ENCODE assay signal across 1 cellular context in the genomic region with DNA sequence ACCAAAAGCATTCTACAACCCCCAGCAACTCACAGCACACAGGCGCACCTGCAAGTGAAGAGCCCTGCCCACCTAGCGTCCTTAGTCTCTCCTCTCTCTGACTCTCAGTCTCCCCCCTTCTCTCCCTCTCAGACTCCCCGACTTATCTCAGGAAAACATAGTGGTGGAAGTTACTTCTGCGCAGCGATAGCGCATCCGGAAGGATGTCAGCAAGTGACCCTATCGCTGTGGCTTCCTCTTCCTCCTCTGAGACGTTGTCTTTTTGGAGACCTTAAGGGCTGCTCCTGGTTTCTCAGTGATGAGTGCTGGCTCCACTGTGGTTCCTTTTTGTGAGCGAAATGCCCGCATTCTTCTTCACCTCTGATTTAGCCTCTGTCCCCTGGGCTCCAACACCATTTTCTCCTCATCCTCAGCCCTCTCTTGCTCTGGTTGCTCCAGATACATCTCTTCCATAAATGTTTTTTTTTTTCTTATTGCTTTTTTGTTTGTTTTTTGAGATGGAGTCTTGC.
TF ChIP-seq lines count a peak whose summit lies in the region.

No MANE protein-coding gene starts in this region.

TF ChIP-seq in K562, 482 proteins besides CTCF, POLR2A, EP300 and RAD21 (continued from another document and continues in another):
- TF ChIP-seq, protein P1, sequence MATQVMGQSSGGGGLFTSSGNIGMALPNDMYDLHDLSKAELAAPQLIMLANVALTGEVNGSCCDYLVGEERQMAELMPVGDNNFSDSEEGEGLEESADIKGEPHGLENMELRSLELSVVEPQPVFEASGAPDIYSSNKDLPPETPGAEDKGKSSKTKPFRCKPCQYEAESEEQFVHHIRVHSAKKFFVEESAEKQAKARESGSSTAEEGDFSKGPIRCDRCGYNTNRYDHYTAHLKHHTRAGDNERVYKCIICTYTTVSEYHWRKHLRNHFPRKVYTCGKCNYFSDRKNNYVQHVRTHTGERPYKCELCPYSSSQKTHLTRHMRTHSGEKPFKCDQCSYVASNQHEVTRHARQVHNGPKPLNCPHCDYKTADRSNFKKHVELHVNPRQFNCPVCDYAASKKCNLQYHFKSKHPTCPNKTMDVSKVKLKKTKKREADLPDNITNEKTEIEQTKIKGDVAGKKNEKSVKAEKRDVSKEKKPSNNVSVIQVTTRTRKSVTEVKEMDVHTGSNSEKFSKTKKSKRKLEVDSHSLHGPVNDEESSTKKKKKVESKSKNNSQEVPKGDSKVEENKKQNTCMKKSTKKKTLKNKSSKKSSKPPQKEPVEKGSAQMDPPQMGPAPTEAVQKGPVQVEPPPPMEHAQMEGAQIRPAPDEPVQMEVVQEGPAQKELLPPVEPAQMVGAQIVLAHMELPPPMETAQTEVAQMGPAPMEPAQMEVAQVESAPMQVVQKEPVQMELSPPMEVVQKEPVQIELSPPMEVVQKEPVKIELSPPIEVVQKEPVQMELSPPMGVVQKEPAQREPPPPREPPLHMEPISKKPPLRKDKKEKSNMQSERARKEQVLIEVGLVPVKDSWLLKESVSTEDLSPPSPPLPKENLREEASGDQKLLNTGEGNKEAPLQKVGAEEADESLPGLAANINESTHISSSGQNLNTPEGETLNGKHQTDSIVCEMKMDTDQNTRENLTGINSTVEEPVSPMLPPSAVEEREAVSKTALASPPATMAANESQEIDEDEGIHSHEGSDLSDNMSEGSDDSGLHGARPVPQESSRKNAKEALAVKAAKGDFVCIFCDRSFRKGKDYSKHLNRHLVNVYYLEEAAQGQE (CRISPR knock-in tag; IDR thresholded peaks at IDR 0.05; ENCODE audit: low read depth), result 0 out of 2 replicates have a peak, but pooled peaks have one; percentile 19
- peak; percentile 73 for TF ChIP-seq BHLHE40 (IDR thresholded peaks at IDR 0.05; ENCODE audit: low read length)
- TF ChIP-seq, protein P2, sequence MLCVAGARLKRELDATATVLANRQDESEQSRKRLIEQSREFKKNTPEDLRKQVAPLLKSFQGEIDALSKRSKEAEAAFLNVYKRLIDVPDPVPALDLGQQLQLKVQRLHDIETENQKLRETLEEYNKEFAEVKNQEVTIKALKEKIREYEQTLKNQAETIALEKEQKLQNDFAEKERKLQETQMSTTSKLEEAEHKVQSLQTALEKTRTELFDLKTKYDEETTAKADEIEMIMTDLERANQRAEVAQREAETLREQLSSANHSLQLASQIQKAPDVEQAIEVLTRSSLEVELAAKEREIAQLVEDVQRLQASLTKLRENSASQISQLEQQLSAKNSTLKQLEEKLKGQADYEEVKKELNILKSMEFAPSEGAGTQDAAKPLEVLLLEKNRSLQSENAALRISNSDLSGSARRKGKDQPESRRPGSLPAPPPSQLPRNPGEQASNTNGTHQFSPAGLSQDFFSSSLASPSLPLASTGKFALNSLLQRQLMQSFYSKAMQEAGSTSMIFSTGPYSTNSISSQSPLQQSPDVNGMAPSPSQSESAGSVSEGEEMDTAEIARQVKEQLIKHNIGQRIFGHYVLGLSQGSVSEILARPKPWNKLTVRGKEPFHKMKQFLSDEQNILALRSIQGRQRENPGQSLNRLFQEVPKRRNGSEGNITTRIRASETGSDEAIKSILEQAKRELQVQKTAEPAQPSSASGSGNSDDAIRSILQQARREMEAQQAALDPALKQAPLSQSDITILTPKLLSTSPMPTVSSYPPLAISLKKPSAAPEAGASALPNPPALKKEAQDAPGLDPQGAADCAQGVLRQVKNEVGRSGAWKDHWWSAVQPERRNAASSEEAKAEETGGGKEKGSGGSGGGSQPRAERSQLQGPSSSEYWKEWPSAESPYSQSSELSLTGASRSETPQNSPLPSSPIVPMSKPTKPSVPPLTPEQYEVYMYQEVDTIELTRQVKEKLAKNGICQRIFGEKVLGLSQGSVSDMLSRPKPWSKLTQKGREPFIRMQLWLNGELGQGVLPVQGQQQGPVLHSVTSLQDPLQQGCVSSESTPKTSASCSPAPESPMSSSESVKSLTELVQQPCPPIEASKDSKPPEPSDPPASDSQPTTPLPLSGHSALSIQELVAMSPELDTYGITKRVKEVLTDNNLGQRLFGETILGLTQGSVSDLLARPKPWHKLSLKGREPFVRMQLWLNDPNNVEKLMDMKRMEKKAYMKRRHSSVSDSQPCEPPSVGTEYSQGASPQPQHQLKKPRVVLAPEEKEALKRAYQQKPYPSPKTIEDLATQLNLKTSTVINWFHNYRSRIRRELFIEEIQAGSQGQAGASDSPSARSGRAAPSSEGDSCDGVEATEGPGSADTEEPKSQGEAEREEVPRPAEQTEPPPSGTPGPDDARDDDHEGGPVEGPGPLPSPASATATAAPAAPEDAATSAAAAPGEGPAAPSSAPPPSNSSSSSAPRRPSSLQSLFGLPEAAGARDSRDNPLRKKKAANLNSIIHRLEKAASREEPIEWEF (CRISPR knock-in tag; IDR thresholded peaks at IDR 0.05), result no peak
- no peak for TF ChIP-seq HIVEP1 (CRISPR knock-in tag; IDR thresholded peaks at IDR 0.05)
- TF ChIP-seq, protein P3, sequence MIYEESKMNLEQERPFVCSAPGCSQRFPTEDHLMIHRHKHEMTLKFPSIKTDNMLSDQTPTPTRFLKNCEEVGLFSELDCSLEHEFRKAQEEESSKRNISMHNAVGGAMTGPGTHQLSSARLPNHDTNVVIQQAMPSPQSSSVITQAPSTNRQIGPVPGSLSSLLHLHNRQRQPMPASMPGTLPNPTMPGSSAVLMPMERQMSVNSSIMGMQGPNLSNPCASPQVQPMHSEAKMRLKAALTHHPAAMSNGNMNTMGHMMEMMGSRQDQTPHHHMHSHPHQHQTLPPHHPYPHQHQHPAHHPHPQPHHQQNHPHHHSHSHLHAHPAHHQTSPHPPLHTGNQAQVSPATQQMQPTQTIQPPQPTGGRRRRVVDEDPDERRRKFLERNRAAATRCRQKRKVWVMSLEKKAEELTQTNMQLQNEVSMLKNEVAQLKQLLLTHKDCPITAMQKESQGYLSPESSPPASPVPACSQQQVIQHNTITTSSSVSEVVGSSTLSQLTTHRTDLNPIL (CRISPR knock-in tag; IDR thresholded peaks at IDR 0.05), result no peak
- TF ChIP-seq CREM (IDR thresholded peaks at IDR 0.05; ENCODE audit: low read depth), result peak; percentile 93
- TF ChIP-seq, protein P4, sequence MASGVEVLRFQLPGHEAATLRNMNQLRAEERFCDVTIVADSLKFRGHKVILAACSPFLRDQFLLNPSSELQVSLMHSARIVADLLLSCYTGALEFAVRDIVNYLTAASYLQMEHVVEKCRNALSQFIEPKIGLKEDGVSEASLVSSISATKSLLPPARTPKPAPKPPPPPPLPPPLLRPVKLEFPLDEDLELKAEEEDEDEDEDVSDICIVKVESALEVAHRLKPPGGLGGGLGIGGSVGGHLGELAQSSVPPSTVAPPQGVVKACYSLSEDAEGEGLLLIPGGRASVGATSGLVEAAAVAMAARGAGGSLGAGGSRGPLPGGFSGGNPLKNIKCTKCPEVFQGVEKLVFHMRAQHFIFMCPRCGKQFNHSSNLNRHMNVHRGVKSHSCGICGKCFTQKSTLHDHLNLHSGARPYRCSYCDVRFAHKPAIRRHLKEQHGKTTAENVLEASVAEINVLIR (CRISPR knock-in tag; IDR thresholded peaks at IDR 0.05), result peak; percentile 46; the same call in 1 of the 2 replicates
- no peak for TF ChIP-seq FOXP1 (CRISPR knock-in tag; IDR thresholded peaks at IDR 0.05)
- peak; percentile 97 for TF ChIP-seq GATA2 (CRISPR knock-in tag; IDR thresholded peaks at IDR 0.05)
- TF ChIP-seq, protein P5, sequence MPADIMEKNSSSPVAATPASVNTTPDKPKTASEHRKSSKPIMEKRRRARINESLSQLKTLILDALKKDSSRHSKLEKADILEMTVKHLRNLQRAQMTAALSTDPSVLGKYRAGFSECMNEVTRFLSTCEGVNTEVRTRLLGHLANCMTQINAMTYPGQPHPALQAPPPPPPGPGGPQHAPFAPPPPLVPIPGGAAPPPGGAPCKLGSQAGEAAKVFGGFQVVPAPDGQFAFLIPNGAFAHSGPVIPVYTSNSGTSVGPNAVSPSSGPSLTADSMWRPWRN (IDR thresholded peaks at IDR 0.05; ENCODE audit: low read depth), result peak; percentile 61
- TF ChIP-seq FOXJ3 (CRISPR knock-in tag; IDR thresholded peaks at IDR 0.05), result no peak
- no peak for TF ChIP-seq PTTG1 (tag; IDR thresholded peaks at IDR 0.05; ENCODE audit: low read depth)
- no peak for TF ChIP-seq PTRF (tag; IDR thresholded peaks at IDR 0.05)
- TF ChIP-seq ARNT (IDR thresholded peaks at IDR 0.05), result peak; percentile 75 to 96; a peak in 3 of 4 replicates
- peak; percentile 97 for TF ChIP-seq CBFA2T2 (conservative IDR thresholded peaks at IDR 0.05)
- TF ChIP-seq ARID2 (IDR thresholded peaks at IDR 0.05), result no peak
- TF ChIP-seq, protein P6, sequence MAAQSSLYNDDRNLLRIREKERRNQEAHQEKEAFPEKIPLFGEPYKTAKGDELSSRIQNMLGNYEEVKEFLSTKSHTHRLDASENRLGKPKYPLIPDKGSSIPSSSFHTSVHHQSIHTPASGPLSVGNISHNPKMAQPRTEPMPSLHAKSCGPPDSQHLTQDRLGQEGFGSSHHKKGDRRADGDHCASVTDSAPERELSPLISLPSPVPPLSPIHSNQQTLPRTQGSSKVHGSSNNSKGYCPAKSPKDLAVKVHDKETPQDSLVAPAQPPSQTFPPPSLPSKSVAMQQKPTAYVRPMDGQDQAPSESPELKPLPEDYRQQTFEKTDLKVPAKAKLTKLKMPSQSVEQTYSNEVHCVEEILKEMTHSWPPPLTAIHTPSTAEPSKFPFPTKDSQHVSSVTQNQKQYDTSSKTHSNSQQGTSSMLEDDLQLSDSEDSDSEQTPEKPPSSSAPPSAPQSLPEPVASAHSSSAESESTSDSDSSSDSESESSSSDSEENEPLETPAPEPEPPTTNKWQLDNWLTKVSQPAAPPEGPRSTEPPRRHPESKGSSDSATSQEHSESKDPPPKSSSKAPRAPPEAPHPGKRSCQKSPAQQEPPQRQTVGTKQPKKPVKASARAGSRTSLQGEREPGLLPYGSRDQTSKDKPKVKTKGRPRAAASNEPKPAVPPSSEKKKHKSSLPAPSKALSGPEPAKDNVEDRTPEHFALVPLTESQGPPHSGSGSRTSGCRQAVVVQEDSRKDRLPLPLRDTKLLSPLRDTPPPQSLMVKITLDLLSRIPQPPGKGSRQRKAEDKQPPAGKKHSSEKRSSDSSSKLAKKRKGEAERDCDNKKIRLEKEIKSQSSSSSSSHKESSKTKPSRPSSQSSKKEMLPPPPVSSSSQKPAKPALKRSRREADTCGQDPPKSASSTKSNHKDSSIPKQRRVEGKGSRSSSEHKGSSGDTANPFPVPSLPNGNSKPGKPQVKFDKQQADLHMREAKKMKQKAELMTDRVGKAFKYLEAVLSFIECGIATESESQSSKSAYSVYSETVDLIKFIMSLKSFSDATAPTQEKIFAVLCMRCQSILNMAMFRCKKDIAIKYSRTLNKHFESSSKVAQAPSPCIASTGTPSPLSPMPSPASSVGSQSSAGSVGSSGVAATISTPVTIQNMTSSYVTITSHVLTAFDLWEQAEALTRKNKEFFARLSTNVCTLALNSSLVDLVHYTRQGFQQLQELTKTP (IDR thresholded peaks at IDR 0.05; ENCODE audit: low read depth in 1 of 2, partially characterized antibody in 2 of 2), result peak in 1 of 2 experiments; percentile 77
- TF ChIP-seq, protein P7, sequence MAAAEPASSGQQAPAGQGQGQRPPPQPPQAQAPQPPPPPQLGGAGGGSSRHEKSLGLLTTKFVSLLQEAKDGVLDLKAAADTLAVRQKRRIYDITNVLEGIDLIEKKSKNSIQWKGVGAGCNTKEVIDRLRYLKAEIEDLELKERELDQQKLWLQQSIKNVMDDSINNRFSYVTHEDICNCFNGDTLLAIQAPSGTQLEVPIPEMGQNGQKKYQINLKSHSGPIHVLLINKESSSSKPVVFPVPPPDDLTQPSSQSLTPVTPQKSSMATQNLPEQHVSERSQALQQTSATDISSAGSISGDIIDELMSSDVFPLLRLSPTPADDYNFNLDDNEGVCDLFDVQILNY (CRISPR knock-in tag; IDR thresholded peaks at IDR 0.05), result no peak
- TF ChIP-seq CHD4 (IDR thresholded peaks at IDR 0.05; ENCODE audit: insufficient read depth, insufficient replicate concordance, low read depth, low read length, poor library complexity, severe bottlenecking), result no peak
- no peak for TF ChIP-seq ZC3H11A (IDR thresholded peaks at IDR 0.05; ENCODE audit: low read depth, low read length)
- TF ChIP-seq, protein P8, sequence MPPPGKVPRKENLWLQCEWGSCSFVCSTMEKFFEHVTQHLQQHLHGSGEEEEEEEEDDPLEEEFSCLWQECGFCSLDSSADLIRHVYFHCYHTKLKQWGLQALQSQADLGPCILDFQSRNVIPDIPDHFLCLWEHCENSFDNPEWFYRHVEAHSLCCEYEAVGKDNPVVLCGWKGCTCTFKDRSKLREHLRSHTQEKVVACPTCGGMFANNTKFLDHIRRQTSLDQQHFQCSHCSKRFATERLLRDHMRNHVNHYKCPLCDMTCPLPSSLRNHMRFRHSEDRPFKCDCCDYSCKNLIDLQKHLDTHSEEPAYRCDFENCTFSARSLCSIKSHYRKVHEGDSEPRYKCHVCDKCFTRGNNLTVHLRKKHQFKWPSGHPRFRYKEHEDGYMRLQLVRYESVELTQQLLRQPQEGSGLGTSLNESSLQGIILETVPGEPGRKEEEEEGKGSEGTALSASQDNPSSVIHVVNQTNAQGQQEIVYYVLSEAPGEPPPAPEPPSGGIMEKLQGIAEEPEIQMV (tag; conservative IDR thresholded peaks at IDR 0.05; ENCODE audit: low read depth), result no peak
- no peak for TF ChIP-seq SAFB (IDR thresholded peaks at IDR 0.05; ENCODE audit: borderline replicate concordance, low read depth, low read length)
- TF ChIP-seq COPS2 (conservative IDR thresholded peaks at IDR 0.05), result no peak
- TF ChIP-seq, protein P9, sequence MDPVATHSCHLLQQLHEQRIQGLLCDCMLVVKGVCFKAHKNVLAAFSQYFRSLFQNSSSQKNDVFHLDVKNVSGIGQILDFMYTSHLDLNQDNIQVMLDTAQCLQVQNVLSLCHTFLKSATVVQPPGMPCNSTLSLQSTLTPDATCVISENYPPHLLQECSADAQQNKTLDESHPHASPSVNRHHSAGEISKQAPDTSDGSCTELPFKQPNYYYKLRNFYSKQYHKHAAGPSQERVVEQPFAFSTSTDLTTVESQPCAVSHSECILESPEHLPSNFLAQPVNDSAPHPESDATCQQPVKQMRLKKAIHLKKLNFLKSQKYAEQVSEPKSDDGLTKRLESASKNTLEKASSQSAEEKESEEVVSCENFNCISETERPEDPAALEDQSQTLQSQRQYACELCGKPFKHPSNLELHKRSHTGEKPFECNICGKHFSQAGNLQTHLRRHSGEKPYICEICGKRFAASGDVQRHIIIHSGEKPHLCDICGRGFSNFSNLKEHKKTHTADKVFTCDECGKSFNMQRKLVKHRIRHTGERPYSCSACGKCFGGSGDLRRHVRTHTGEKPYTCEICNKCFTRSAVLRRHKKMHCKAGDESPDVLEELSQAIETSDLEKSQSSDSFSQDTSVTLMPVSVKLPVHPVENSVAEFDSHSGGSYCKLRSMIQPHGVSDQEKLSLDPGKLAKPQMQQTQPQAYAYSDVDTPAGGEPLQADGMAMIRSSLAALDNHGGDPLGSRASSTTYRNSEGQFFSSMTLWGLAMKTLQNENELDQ (CRISPR knock-in tag; IDR thresholded peaks at IDR 0.05; ENCODE audit: borderline replicate concordance), result no peak
- TF ChIP-seq ZNF589 (CRISPR knock-in tag; IDR thresholded peaks at IDR 0.05; ENCODE audit: low read depth), result peak; percentile 83
- no peak for TF ChIP-seq PCBP2 (IDR thresholded peaks at IDR 0.05; ENCODE audit: low read depth, low read length, poor library complexity, severe bottlenecking)
- no peak for TF ChIP-seq MED1 (CRISPR knock-in tag; IDR thresholded peaks at IDR 0.05; ENCODE audit: borderline replicate concordance)
- TF ChIP-seq FOXA1 (IDR thresholded peaks at IDR 0.05; ENCODE audit: borderline replicate concordance), result no peak
- no peak for TF ChIP-seq HMG20A (CRISPR knock-in tag; conservative IDR thresholded peaks at IDR 0.05)
- TF ChIP-seq ZNF431 (CRISPR knock-in tag; IDR thresholded peaks at IDR 0.05), result 0 out of 2 replicates have a peak, but pooled peaks have one; percentile 22
- TF ChIP-seq ZBTB7A (IDR thresholded peaks at IDR 0.05; ENCODE audit: borderline replicate concordance, control insufficient read depth, low read depth, low read length), result peak; percentile 69; the same call in 1 of the 2 replicates
